Comparison of ENCODE assay signal across 16 cellular contexts in genomic region chr16:24124291-24124690, GRCh38.
A peak's percentile ranks its signal among the peaks of the same experiment; 100 is the strongest.
DNase-seq lines count a peak whose midpoint lies in the region; ATAC-seq lines count a peak whose summit lies in the region.
"Had no signal": no experiment of that assay in that cellular context is flagged by ENCODE, and none has a peak within 500 bp of the region (broad histone marks: within the 10 kb centered on the region; RNA-seq: fewer than 3 reads in every experiment).

No MANE protein-coding gene starts in this region.

- H3K4me1 Mint-ChIP-seq in T-helper 17 cell = peaks cover 15% of the 10 kb centered on the region
- H3K4me1 Mint-ChIP-seq in stimulated activated effector memory CD8-positive, alpha-beta T cell treated with anti-CD3 and anti-CD28 coated beads, Interleukin-12 subunit alpha, Interleukin-12 subunit beta, amount 100 ng/mL, for 72 hours = peaks cover 16% of the 10 kb centered on the region
- no peaks in the 10 kb centered on the region for H3K4me1 Mint-ChIP-seq in stimulated activated memory B cell treated with anti-CD40 and anti-IgM and Interleukin-4, amounts not matched to agents 10 μg/mL and 1 μg/mL and 100 μg/mL, for 72 hours
- H3K4me1 Mint-ChIP-seq: B cell had no signal

- no peaks in the 10 kb centered on the region for H3K9me3 ChIP-seq in T-helper 17 cell (ENCODE audit: control insufficient read depth, low read length, poor library complexity, severe bottlenecking)

- peak; percentile 28 for DNase-seq in activated CD8-positive, alpha-beta memory T cell treated with anti-CD3 and anti-CD28 coated beads for 24 hours
- no peak for DNase-seq in activated CD8-positive, alpha-beta memory T cell treated with anti-CD3 and anti-CD28 coated beads, Interleukin-2, amount 50 U/mL, for 48 hours
- DNase-seq in T-helper 17 cell (no peak), islet precursor cell (peak; percentile 11), dermis blood vessel endothelial cell (no peak), AG08395 (ENCODE audit: low spot score) (no peak)
- DNase-seq in stimulated activated effector memory CD8-positive, alpha-beta T cell treated with anti-CD3 and anti-CD28 coated beads, Interleukin-12 subunit alpha, Interleukin-12 subunit beta, amount 100 ng/mL, for 72 hours (ENCODE audit: low spot score in 2 of 2) = no peak
- DNase-seq: 8988T; C1 segment of cervical spinal cord; CD4-positive, alpha-beta T cell; DMS53; GF-D8; HCEC 1CT; HFFc6 had no signal

- peaks cover 31% of the 10 kb centered on the region for H3K36me3 Mint-ChIP-seq in T-helper 17 cell (ENCODE audit: low read depth)
- H3K36me3 Mint-ChIP-seq in stimulated activated effector memory CD8-positive, alpha-beta T cell treated with anti-CD3 and anti-CD28 coated beads, Interleukin-12 subunit alpha, Interleukin-12 subunit beta, amount 100 ng/mL, for 72 hours = peaks cover 56% of the 10 kb centered on the region
- H3K36me3 Mint-ChIP-seq in stimulated activated memory B cell treated with anti-CD40 and anti-IgM and Interleukin-4, amounts not matched to agents 10 μg/mL and 1 μg/mL and 100 μg/mL, for 72 hours = peaks cover 83% of the 10 kb centered on the region

- H3K4me3 Mint-ChIP-seq in T-helper 17 cell = no peak overlapping the region
- no peak overlapping the region for H3K4me3 Mint-ChIP-seq in stimulated activated effector memory CD8-positive, alpha-beta T cell treated with anti-CD3 and anti-CD28 coated beads, Interleukin-12 subunit alpha, Interleukin-12 subunit beta, amount 100 ng/mL, for 72 hours
- H3K4me3 Mint-ChIP-seq in stimulated activated memory B cell treated with anti-CD40 and anti-IgM and Interleukin-4, amounts not matched to agents 10 μg/mL and 1 μg/mL and 100 μg/mL, for 72 hours = no peak overlapping the region
- H3K4me3 Mint-ChIP-seq: B cell; CD4-positive, alpha-beta T cell; HFFc6 had no signal

- ATAC-seq in T-helper 17 cell = no peak
- ATAC-seq in stimulated activated effector memory CD8-positive, alpha-beta T cell treated with anti-CD3 and anti-CD28 coated beads, Interleukin-12 subunit alpha, Interleukin-12 subunit beta, amount 100 ng/mL, for 72 hours = peak; percentile 42
- ATAC-seq in stimulated activated memory B cell treated with anti-CD40 and anti-IgM and Interleukin-4, amounts not matched to agents 10 μg/mL and 1 μg/mL and 100 μg/mL, for 72 hours = no peak

- no peaks in the 10 kb centered on the region for H3K9me3 Mint-ChIP-seq in stimulated activated effector memory CD8-positive, alpha-beta T cell treated with anti-CD3 and anti-CD28 coated beads, Interleukin-12 subunit alpha, Interleukin-12 subunit beta, amount 100 ng/mL, for 72 hours
- H3K9me3 Mint-ChIP-seq in stimulated activated memory B cell treated with anti-CD40 and anti-IgM and Interleukin-4, amounts not matched to agents 10 μg/mL and 1 μg/mL and 100 μg/mL, for 72 hours = no peaks in the 10 kb centered on the region
- H3K9me3 Mint-ChIP-seq: CD4-positive, alpha-beta T cell had no signal

- H3K27ac Mint-ChIP-seq in T-helper 17 cell = peak overlapping the region; percentile 63
- H3K27ac Mint-ChIP-seq in stimulated activated effector memory CD8-positive, alpha-beta T cell treated with anti-CD3 and anti-CD28 coated beads, Interleukin-12 subunit alpha, Interleukin-12 subunit beta, amount 100 ng/mL, for 72 hours = no peak overlapping the region
- H3K27ac Mint-ChIP-seq in stimulated activated memory B cell treated with anti-CD40 and anti-IgM and Interleukin-4, amounts not matched to agents 10 μg/mL and 1 μg/mL and 100 μg/mL, for 72 hours = no peak overlapping the region
- H3K27ac Mint-ChIP-seq: CD4-positive, alpha-beta T cell; HFFc6 had no signal

- no peaks in the 10 kb centered on the region for H3K27me3 Mint-ChIP-seq in T-helper 17 cell
- no peaks in the 10 kb centered on the region for H3K27me3 Mint-ChIP-seq in stimulated activated memory B cell treated with anti-CD40 and anti-IgM and Interleukin-4, amounts not matched to agents 10 μg/mL and 1 μg/mL and 100 μg/mL, for 72 hours
- H3K27me3 Mint-ChIP-seq: B cell; CD4-positive, alpha-beta T cell had no signal

Comparison
In these comparisons a context has a peak if more than half of its experiments do, and no peak if none do; other contexts are left out.
1. DNase-seq: peak in activated CD8-positive, alpha-beta memory T cell treated with anti-CD3 and anti-CD28 coated beads for 24 hours (single experiment) and islet precursor cell (single experiment); none in activated CD8-positive, alpha-beta memory T cell treated with anti-CD3 and anti-CD28 coated beads, Interleukin-2, amount 50 U/mL, for 48 hours (single experiment), T-helper 17 cell (0 of 3), stimulated activated effector memory CD8-positive, alpha-beta T cell treated with anti-CD3 and anti-CD28 coated beads, Interleukin-12 subunit alpha, Interleukin-12 subunit beta, amount 100 ng/mL, for 72 hours (0 of 2), dermis blood vessel endothelial cell (single experiment) and AG08395 (single experiment).